Comparison of ENCODE assay signal across 27 cellular contexts in the genomic region with DNA sequence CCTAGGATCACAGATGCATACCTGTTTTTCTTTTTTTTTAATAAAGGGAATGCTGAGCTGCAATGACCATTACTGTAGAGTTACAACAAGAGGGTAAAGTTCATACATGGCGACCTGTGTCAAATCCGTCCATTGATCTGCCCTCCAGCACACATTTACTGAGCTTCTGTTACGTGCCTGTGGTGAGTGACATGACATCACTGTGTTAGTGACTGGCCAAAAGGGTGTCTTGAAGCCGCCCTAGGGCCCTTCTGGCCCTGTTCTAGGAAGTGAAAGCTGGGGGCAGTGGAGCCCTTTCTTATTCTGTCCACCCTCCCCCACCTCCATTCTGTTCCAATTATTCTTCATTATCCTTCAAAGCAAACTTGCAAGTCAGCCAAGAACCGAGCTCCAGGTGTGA.
DNase-seq lines count a peak whose midpoint lies in the region; ATAC-seq lines count a peak whose summit lies in the region.
"Had no signal": no experiment of that assay in that cellular context is flagged by ENCODE, and none has a peak within 500 bp of the region (broad histone marks: within the 10 kb centered on the region; RNA-seq: fewer than 3 reads in every experiment).

No MANE protein-coding gene starts in this region.

- DNase-seq in NCI-H146 (lab: John Stamatoyannopoulos, UW) (peak; percentile 43), NCI-H146 treated with DMSO at 0.1 percent for 48 hours (lab: John Stamatoyannopoulos, UW; ENCODE audit: unreplicated experiment) (no peak), NOMO-1 treated with DMSO at 0.1 percent for 48 hours (lab: John Stamatoyannopoulos, UW; ENCODE audit: unreplicated experiment) (peak; percentile 29), islet precursor cell (peak; percentile 64), cortex of kidney (lab: John Stamatoyannopoulos, UW) (no peak), HPDE6-E6E7 (ENCODE audit: extremely low spot score) (no peak)
- DNase-seq: activated CD8-positive, alpha-beta T cell treated with anti-CD3 and anti-CD28 coated beads for 36 hours; CD4-positive, alpha-beta memory T cell; colonic mucosa; effector memory CD8-positive, alpha-beta T cell; erythroblast; foreskin fibroblast; GDM1; GOT3; heart right ventricle; mammary epithelial cell; NCI-H1694 treated with DMSO at 0.1 percent for 48 hours; NCI-H524 treated with DMSO at 0.1 percent for 48 hours; pancreas; retina; small intestine; T-helper 2 cell; tibial artery had no signal

- ATAC-seq in GM19351 (IDR thresholded peaks at IDR 0.05; ENCODE audit: unreplicated experiment) (peak; percentile 63), GM19397 (IDR thresholded peaks at IDR 0.05; ENCODE audit: unreplicated experiment) (no peak)
- ATAC-seq: activated CD8-positive, alpha-beta T cell treated with anti-CD3 and anti-CD28 coated beads for 36 hours; activated naive CD4-positive, alpha-beta T cell treated with anti-CD3 and anti-CD28 coated beads, Interleukin-2, amount 50 U/mL, for 72 hours; activated T-helper 17 cell treated with anti-CD3 and anti-CD28 coated beads, Interleukin-2, amount 50 U/mL, for 72 hours; effector memory CD8-positive, alpha-beta T cell; heart right ventricle; pancreas had no signal

Comparison
In these comparisons a context has a peak if more than half of its experiments do, and no peak if none do; other contexts are left out.
1. DNase-seq: peak in NCI-H146 (single experiment), NOMO-1 treated with DMSO at 0.1 percent for 48 hours (single experiment) and islet precursor cell (single experiment); none in NCI-H146 treated with DMSO at 0.1 percent for 48 hours (single experiment), cortex of kidney (single experiment) and HPDE6-E6E7 (single experiment).